ENCODE assay signal across 12 cellular contexts in genomic region chr12:12922191-12922616, GRCh38. TPM values are rescaled to one million over a fixed set of nuclear protein-coding genes. Genes with fewer than 3 reads are reported as not detected.
DNase-seq lines count a peak whose midpoint lies in the region; ATAC-seq, FAIRE-seq and TF ChIP-seq lines count a peak whose summit lies in the region.
"Had no signal": no experiment of that assay in that cellular context is flagged by ENCODE, and none has a peak within 500 bp of the region (broad histone marks: within the 10 kb centered on the region; RNA-seq: fewer than 3 reads in every experiment).

No MANE protein-coding gene starts in this region.

- TF ChIP-seq RAD21 in HepG2 (CRISPR knock-in tag; IDR thresholded peaks at IDR 0.05) = no peak

- no peaks in the 10 kb centered on the region for H3K9me3 Mint-ChIP-seq in osteocyte (ENCODE audit: unreplicated experiment)
- no peaks in the 10 kb centered on the region for H3K9me3 Mint-ChIP-seq in T-cell
- H3K9me3 Mint-ChIP-seq: CD8-positive, alpha-beta T cell had no signal

- CTCF ChIA-PET in T-cell (lab: Charles Lee) (interaction anchor here (0.6 to 1.5 kb wide), 3 partner anchors 8 to 334 kb away, joined by 3 to 6 read pairs (median 4); no protein-coding TSS in a partner anchor), HepG2 (lab: Yijun Ruan, JAX; ENCODE audit: low intra/inter-chr PET ratio, low total read pairs) (no interaction called here)

- no peaks in the 10 kb centered on the region for H4K20me1 ChIP-seq in BLaER1 treated with 17β-estradiol and CSF1 and Interleukin-3, amounts not matched to agents 10 nM and 100 nM
- no peaks in the 10 kb centered on the region for H4K20me1 ChIP-seq in HepG2 (ENCODE audit: insufficient read depth, low read length)

- no peak overlapping the region for H3K4me3 ChIP-seq in BLaER1 treated with 17β-estradiol and CSF1 and Interleukin-3, amounts not matched to agents 10 nM and 100 nM
- H3K4me3 ChIP-seq in HepG2 (replicated peaks in 1 of 3; ENCODE audit: insufficient read depth in 1 of 3, low read depth in 2 of 3, low read length in 3 of 3) = no peak overlapping the region
- H3K4me3 ChIP-seq: HAP-1 had no signal

- peaks cover 42% of the 10 kb centered on the region for H3K4me1 Mint-ChIP-seq in osteocyte (ENCODE audit: unreplicated experiment)
- H3K4me1 Mint-ChIP-seq in T-cell = no peaks in the 10 kb centered on the region

- POLR2A ChIA-PET in T-cell (lab: Charles Lee) = no interaction called here
- POLR2A ChIA-PET in HepG2 (lab: Yijun Ruan, JAX) = no interaction called here

- ATAC-seq in T-cell (replicated peaks in 1 of 4) = no peak
- no peak for ATAC-seq in HepG2
- ATAC-seq: CD8-positive, alpha-beta T cell had no signal

- no peaks in the 10 kb centered on the region for H3K79me2 ChIP-seq in HepG2 (ENCODE audit: insufficient read depth, low read length)

- WGBS in HepG2 (ENCODE audit: low lambda C conversion rate) = 39% methylated on average over 6 of the region's 6 CpGs

- DNase-seq in NCI-H226 = peak; percentile 67
- peak; percentile 62 for DNase-seq in fibroblast of gingiva (ENCODE audit: low read depth)
- DNase-seq in osteocyte (ENCODE audit: extremely low spot score, unreplicated experiment) = no peak
- DNase-seq in activated T-cell treated with anti-CD3 and anti-CD28 coated beads, Interleukin-2, amount 50 U/mL, for 48 hours = no peak
- DNase-seq in T-cell = no peak
- DNase-seq in HepG2 (ENCODE audit: low spot score) = no peak
- no peak for DNase-seq in stimulated activated naive CD4-positive, alpha-beta T cell treated with Interleukin-2 at 50 U/mL for 16 hours (lab: John Stamatoyannopoulos, UW)
- DNase-seq: CD8-positive, alpha-beta T cell; Karpas-422; OCI-M1 had no signal

- no peak for FAIRE-seq in HepG2 (lab: Jason Lieb, UNC)

- TF ChIP-seq CTCF in osteocyte (IDR thresholded peaks at IDR 0.05) (no peak), HepG2 (CRISPR knock-in tag; IDR thresholded peaks at IDR 0.05) (no peak)

- intact Hi-C loops in HepG2 (cut with micrococcal nuclease; ENCODE audit: unreplicated experiment) = loop anchor here (10.0 kb wide), 1 partner anchor 183 kb away; the partner anchor contains the start of gene GSG1

- peaks cover 0 to 12% (median 2%) of the 10 kb centered on the region in 11 experiments; a peak in 13 of 22 replicates for H3K9me3 ChIP-seq in BLaER1 treated with 17β-estradiol and CSF1 and Interleukin-3, amounts not matched to agents 10 nM and 100 nM (replicated peaks in 1 of 11)
- H3K9me3 ChIP-seq in HepG2 (ENCODE audit: low read length) = no peaks in the 10 kb centered on the region
- H3K9me3 ChIP-seq: HAP-1 had no signal

- no peak overlapping the region for H2AFZ ChIP-seq in HepG2 (ENCODE audit: low read length)

- no peaks in the 10 kb centered on the region for H3K27me3 ChIP-seq in BLaER1 treated with 17β-estradiol and CSF1 and Interleukin-3, amounts not matched to agents 10 nM and 100 nM
- H3K27me3 ChIP-seq in HepG2 (ENCODE audit: control insufficient read depth in 1 of 2, insufficient read depth in 2 of 2, low read length in 2 of 2) = peaks cover under 1 to 3% of the 10 kb centered on the region in 2 experiments; a peak in 2 of 5 replicates

- peak overlapping the region in 1 of 11 experiments; percentile 35; a peak in 1 of 22 replicates for H3K27ac ChIP-seq in BLaER1 treated with 17β-estradiol and CSF1 and Interleukin-3, amounts not matched to agents 10 nM and 100 nM
- no peak overlapping the region for H3K27ac ChIP-seq in HepG2 (ENCODE audit: extremely low read length, insufficient read depth, low read length)

- H3K27ac Mint-ChIP-seq in osteocyte (ENCODE audit: unreplicated experiment) (peak overlapping the region; percentile 63), T-cell (no peak overlapping the region)
- H3K27ac Mint-ChIP-seq: CD8-positive, alpha-beta T cell had no signal

- H3K36me3 ChIP-seq in BLaER1 treated with 17β-estradiol and CSF1 and Interleukin-3, amounts not matched to agents 10 nM and 100 nM = no peaks in the 10 kb centered on the region
- no peaks in the 10 kb centered on the region for H3K36me3 ChIP-seq in HepG2 (replicated peaks in 1 of 2; ENCODE audit: control insufficient read depth in 1 of 2, insufficient read depth in 2 of 2, low read length in 2 of 2)
- H3K36me3 ChIP-seq: HAP-1 had no signal

- peaks cover 4 to 21% (median 8%) of the 10 kb centered on the region in 10 experiments; a peak in 17 of 20 replicates for H3K4me1 ChIP-seq in BLaER1 treated with 17β-estradiol and CSF1 and Interleukin-3, amounts not matched to agents 10 nM and 100 nM
- H3K4me1 ChIP-seq in HepG2 (ENCODE audit: insufficient read depth, low read length) = peaks cover 14% of the 10 kb centered on the region

- no peak overlapping the region for H3K9ac ChIP-seq in BLaER1 treated with 17β-estradiol and CSF1 and Interleukin-3, amounts not matched to agents 10 nM and 100 nM
- H3K9ac ChIP-seq in HepG2 (ENCODE audit: insufficient read depth, low read depth, low read length) = no peak overlapping the region

- no peaks in the 10 kb centered on the region for H3K27me3 Mint-ChIP-seq in osteocyte (ENCODE audit: unreplicated experiment)
- H3K27me3 Mint-ChIP-seq in T-cell = peaks cover 4 to 8% of the 10 kb centered on the region in 2 donors

- TF ChIP-seq EP300 in HepG2 (IDR thresholded peaks at IDR 0.05; ENCODE audit: low read depth in 2 of 2, low read length in 2 of 2) (no peak), HepG2 (CRISPR knock-in tag; IDR thresholded peaks at IDR 0.05; ENCODE audit: borderline replicate concordance) (no peak)

- H3K4me2 ChIP-seq in BLaER1 treated with 17β-estradiol and CSF1 and Interleukin-3, amounts not matched to agents 10 nM and 100 nM = peak overlapping the region; percentile 10 to 48 (median 14); a peak in 5 of 22 replicates
- H3K4me2 ChIP-seq in HepG2 (ENCODE audit: low read depth, low read length) = no peak overlapping the region

- in situ Hi-C loops in HepG2 (cut with HindIII; ENCODE audit: extremely low pct_ligation_motif_present, low pct_unique_long_range_greater_than_20kb) = no loop called here

- H3K36me3 Mint-ChIP-seq in osteocyte (ENCODE audit: unreplicated experiment) = no peaks in the 10 kb centered on the region
- H3K36me3 Mint-ChIP-seq in T-cell = no peaks in the 10 kb centered on the region
- H3K36me3 Mint-ChIP-seq: CD8-positive, alpha-beta T cell had no signal

- no peak for TF ChIP-seq POLR2A in HepG2 (IDR thresholded peaks at IDR 0.05; ENCODE audit: insufficient read depth in 1 of 2, low read depth in 2 of 2, low read length in 2 of 2)

- no peak overlapping the region for H3K4me3 Mint-ChIP-seq in osteocyte (ENCODE audit: unreplicated experiment)
- H3K4me3 Mint-ChIP-seq in T-cell = no peak overlapping the region
- H3K4me3 Mint-ChIP-seq: CD8-positive, alpha-beta T cell had no signal

- no TSS peak for BruUV-seq in HepG2 (replicated peaks; lab: Mats Ljungman, UMichigan)

RNA-seq across cellular contexts. Expression of gene GPRC5D, which starts 29.8 kb away (rescaled TPM):
- total RNA-seq in osteocyte (not detected in 2 replicates), T-cell (not detected), HepG2 (2016; rRNA removed; fragmentation: Illumina TruSeq; extraction: Trizol) (not detected in 2 replicates)
- total RNA-seq in HepG2 (2016; cell fraction: cytosol; rRNA removed; fragmentation: Illumina TruSeq; extraction: Trizol; ENCODE audit: low read depth) = not detected in 2 replicates
- not detected in 2 replicates for total RNA-seq in HepG2 (2016; cell fraction: insoluble cytoplasmic fraction; rRNA removed; fragmentation: Illumina TruSeq; extraction: Trizol)
- total RNA-seq in HepG2 (2016; cell fraction: membrane; rRNA removed; fragmentation: Illumina TruSeq; extraction: Trizol) = not detected in 2 replicates
- not detected in 2 replicates for total RNA-seq in HepG2 (2016; cell fraction: nucleus; rRNA removed; fragmentation: Illumina TruSeq; extraction: Trizol)
- polyA plus RNA-seq in HepG2 (2011; rRNA removed) = not detected in 2 replicates
- 0.12 TPM in 1 of 2 replicates, not detected in the other for polyA plus RNA-seq in HepG2 (2011; cell fraction: cytosol; rRNA removed)
- polyA plus RNA-seq in HepG2 (2011; cell fraction: nucleus; rRNA removed) = not detected in 2 replicates
- polyA plus RNA-seq in HepG2 (2012) = 0.31 and 0.55 TPM in 2 replicates
- not detected in 2 replicates for polyA plus RNA-seq in HepG2 (2016; cell fraction: cytosol; fragmentation: Illumina TruSeq; extraction: Trizol; ENCODE audit: low read depth)
- polyA plus RNA-seq in HepG2 (2016; cell fraction: insoluble cytoplasmic fraction; fragmentation: Illumina TruSeq; extraction: Trizol; ENCODE audit: low read depth) = not detected in 2 replicates
- not detected in 2 replicates for polyA plus RNA-seq in HepG2 (2016; cell fraction: membrane; fragmentation: Illumina TruSeq; extraction: Trizol; ENCODE audit: low read depth)
- not detected in 2 replicates for polyA plus RNA-seq in HepG2 (2016; cell fraction: nucleus; fragmentation: Illumina TruSeq; extraction: Trizol; ENCODE audit: insufficient read depth, low read depth)
- not detected in 2 replicates for polyA minus RNA-seq in HepG2 (2011; rRNA and poly(A)+ RNA removed; ENCODE audit: low replicate concordance)
- polyA minus RNA-seq in HepG2 (2011; cell fraction: cytosol; rRNA and poly(A)+ RNA removed) = not detected in 2 replicates
- polyA minus RNA-seq in HepG2 (2011; cell fraction: nucleus; rRNA and poly(A)+ RNA removed) = not detected in 2 replicates
- total RNA-seq: CD8-positive, alpha-beta T cell had no signal

RNA-seq across cellular contexts. Expression of gene GPRC5A, which starts 30.8 kb away (rescaled TPM):
- total RNA-seq in osteocyte (25.7 and 27.3 TPM in 2 replicates), T-cell (1 to 10 TPM in 3 of 5 donors, under 1 TPM in 1, not detected in 1; 0.28 to 2.0 (median 1.4) TPM), HepG2 (2016; rRNA removed; fragmentation: Illumina TruSeq; extraction: Trizol) (0.24 and 0.27 TPM in 2 replicates)
- 0.18 TPM in 1 of 2 replicates, not detected in the other for total RNA-seq in HepG2 (2016; cell fraction: cytosol; rRNA removed; fragmentation: Illumina TruSeq; extraction: Trizol; ENCODE audit: low read depth)
- total RNA-seq in HepG2 (2016; cell fraction: insoluble cytoplasmic fraction; rRNA removed; fragmentation: Illumina TruSeq; extraction: Trizol) = 0.18 and 0.80 TPM in 2 replicates
- total RNA-seq in HepG2 (2016; cell fraction: membrane; rRNA removed; fragmentation: Illumina TruSeq; extraction: Trizol) = 0.06 and 0.07 TPM in 2 replicates
- 0.63 and 1.0 TPM in 2 replicates for total RNA-seq in HepG2 (2016; cell fraction: nucleus; rRNA removed; fragmentation: Illumina TruSeq; extraction: Trizol)
- 3.0 and 3.3 TPM in 2 replicates for polyA plus RNA-seq in HepG2 (2011; rRNA removed)
- polyA plus RNA-seq in HepG2 (2011; cell fraction: cytosol; rRNA removed) = 3.3 TPM in 2 replicates
- polyA plus RNA-seq in HepG2 (2011; cell fraction: nucleus; rRNA removed) = 1.1 and 1.2 TPM in 2 replicates
- polyA plus RNA-seq in HepG2 (2012) = 0.38 and 0.91 TPM in 2 replicates
- polyA plus RNA-seq in HepG2 (2016; cell fraction: cytosol; fragmentation: Illumina TruSeq; extraction: Trizol; ENCODE audit: low read depth) = 0.05 and 0.16 TPM in 2 replicates
- 0.49 and 0.73 TPM in 2 replicates for polyA plus RNA-seq in HepG2 (2016; cell fraction: insoluble cytoplasmic fraction; fragmentation: Illumina TruSeq; extraction: Trizol; ENCODE audit: low read depth)
- 0.24 and 0.27 TPM in 2 replicates for polyA plus RNA-seq in HepG2 (2016; cell fraction: membrane; fragmentation: Illumina TruSeq; extraction: Trizol; ENCODE audit: low read depth)
- 1.00 and 1.3 TPM in 2 replicates for polyA plus RNA-seq in HepG2 (2016; cell fraction: nucleus; fragmentation: Illumina TruSeq; extraction: Trizol; ENCODE audit: insufficient read depth, low read depth)
- 20.8 and 1,453 TPM in 2 replicates for polyA minus RNA-seq in HepG2 (2011; rRNA and poly(A)+ RNA removed; ENCODE audit: low replicate concordance)
- polyA minus RNA-seq in HepG2 (2011; cell fraction: cytosol; rRNA and poly(A)+ RNA removed) = 2.6 and 2.8 TPM in 2 replicates
- 1.1 and 1.4 TPM in 2 replicates for polyA minus RNA-seq in HepG2 (2011; cell fraction: nucleus; rRNA and poly(A)+ RNA removed)
- total RNA-seq: CD8-positive, alpha-beta T cell had no signal

Comparison
In these comparisons a context has a peak if more than half of its experiments do, and no peak if none do; other contexts are left out.
1. DNase-seq: peak in NCI-H226 (single experiment) and fibroblast of gingiva (single experiment); none in osteocyte (single experiment), activated T-cell treated with anti-CD3 and anti-CD28 coated beads, Interleukin-2, amount 50 U/mL, for 48 hours (0 of 2), T-cell (0 of 34), HepG2 (single experiment) and stimulated activated naive CD4-positive, alpha-beta T cell treated with Interleukin-2 at 50 U/mL for 16 hours (single experiment).